1 cellular context compared by ENCODE assay signal in genomic region chr1:226872455-226872854, GRCh38.
TF ChIP-seq lines count a peak whose summit lies in the region.

No MANE protein-coding gene starts in this region.

TF ChIP-seq in GM23338, 12 proteins besides CTCF, POLR2A, EP300 and RAD21 (continued from another document):
- no peak for TF ChIP-seq ZNF462 (CRISPR knock-in tag; IDR thresholded peaks at IDR 0.05)
